In the genomic region with DNA sequence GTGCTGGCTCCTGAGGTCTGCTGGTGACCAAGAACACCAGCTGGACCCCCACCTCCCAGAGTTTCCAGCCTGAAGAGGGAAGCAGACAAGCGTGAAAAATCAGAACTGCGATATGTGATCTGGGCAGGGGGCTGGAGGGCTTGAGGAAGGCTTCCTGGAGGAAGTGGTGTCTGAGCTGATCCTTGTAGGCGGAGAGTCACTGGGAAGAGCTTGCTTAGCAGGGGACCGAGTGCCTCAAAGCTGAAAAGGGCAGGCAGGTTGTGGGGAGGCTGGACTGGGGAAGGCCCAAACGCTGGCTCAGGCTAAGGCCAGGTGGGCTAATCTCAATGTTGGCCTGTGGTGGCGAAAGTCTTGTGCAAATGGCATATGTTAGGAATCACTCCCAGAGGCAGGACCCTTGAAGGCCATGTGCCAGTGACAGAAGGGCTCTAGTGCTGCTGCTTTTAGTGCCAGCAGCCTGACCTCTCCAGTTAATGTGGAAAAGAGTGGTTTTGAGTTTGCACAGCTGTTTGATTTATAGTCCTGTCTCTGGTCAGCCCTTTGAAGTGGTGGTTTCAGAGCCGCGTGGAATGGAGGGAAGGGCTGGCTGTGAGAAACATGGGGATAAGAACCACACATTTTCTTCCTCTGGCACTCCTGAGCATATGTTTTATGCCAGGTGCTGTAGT, we compare ENCODE assay signal across 9 cellular contexts.
DNase-seq lines count a peak whose midpoint lies in the region; ATAC-seq and TF ChIP-seq lines count a peak whose summit lies in the region.
"Had no signal": no experiment of that assay in that cellular context is flagged by ENCODE, and none has a peak within 500 bp of the region (broad histone marks: within the 10 kb centered on the region; RNA-seq: fewer than 3 reads in every experiment).

No MANE protein-coding gene starts in this region.

- peaks cover 55 to 68% of the 10 kb centered on the region in 2 donors for H3K4me1 Mint-ChIP-seq in immature natural killer cell

- no peak for TF ChIP-seq RAD21 in HCT116 (IDR thresholded peaks at IDR 0.05; ENCODE audit: low read depth)

- no peaks in the 10 kb centered on the region for H4K20me1 ChIP-seq in HCT116 (ENCODE audit: insufficient read depth)

- H3K9me3 ChIP-seq in HCT116 (ENCODE audit: control insufficient read depth in 1 of 2, insufficient read depth in 1 of 2, low read depth in 1 of 2, low read length in 2 of 2), result no peaks in the 10 kb centered on the region

- H3K27ac ChIP-seq in HCT116 (ENCODE audit: low read depth, low read length), result no peak overlapping the region

- POLR2A ChIA-PET in HCT116 (lab: Charles Lee), result no interaction called here

- H3K79me2 ChIP-seq in HCT116 (ENCODE audit: insufficient read depth, low read length), result no peaks in the 10 kb centered on the region

- peak; percentile 21 for DNase-seq in CD1c-positive myeloid dendritic cell (ENCODE audit: extremely low spot score)
- DNase-seq in HCT116 (ENCODE audit: low read depth, low spot score), result no peak
- peak; percentile 85 for DNase-seq in SHP77 treated with DMSO at 0.1 percent for 48 hours (lab: John Stamatoyannopoulos, UW)
- no peak for DNase-seq in immature natural killer cell
- DNase-seq in HK-2 (ENCODE audit: unreplicated experiment), result no peak
- DNase-seq in Ammon's horn (ENCODE audit: low spot score), result no peak
- DNase-seq in GOT3 (lab: John Stamatoyannopoulos, UW), result no peak
- DNase-seq: NCI-H446 treated with DMSO at 0.1 percent for 48 hours had no signal

- no peak overlapping the region for H3K4me3 Mint-ChIP-seq in immature natural killer cell

- no peak for TF ChIP-seq CTCF in HCT116 (IDR thresholded peaks at IDR 0.05 in 2 of 3, conservative IDR thresholded peaks at IDR 0.05 in 1 of 3; ENCODE audit: borderline replicate concordance in 1 of 3, insufficient read depth in 1 of 3, low read depth in 2 of 3, low read length in 2 of 3)

- H3K4me1 ChIP-seq in HCT116 (ENCODE audit: control insufficient read depth in 1 of 2, insufficient read depth in 2 of 2, low read length in 2 of 2), result peaks cover 25 to 30% of the 10 kb centered on the region in 2 experiments

- peaks cover 2 to 6% (median 4%) of the 10 kb centered on the region in 3 donors for H3K27me3 Mint-ChIP-seq in immature natural killer cell (ENCODE audit: low read depth in 3 of 3)

- intact Hi-C loops in HCT116 (cut with micrococcal nuclease), result no loop called here

- H3K4me3 ChIP-seq in HCT116 (replicated peaks in 1 of 2; ENCODE audit: low read depth in 1 of 2, low read length in 2 of 2), result no peak overlapping the region

- peak overlapping the region in 4 of 6 donors; percentile 69 to 89 (median 83) for H3K27ac Mint-ChIP-seq in immature natural killer cell

- no peak for TF ChIP-seq POLR2A in HCT116 (IDR thresholded peaks at IDR 0.05; ENCODE audit: borderline replicate concordance, extremely low read depth, insufficient read depth, insufficient read length)

- no peaks in the 10 kb centered on the region for H3K27me3 ChIP-seq in HCT116 (ENCODE audit: insufficient read depth, low read length)

- CTCF ChIA-PET in HCT116 (lab: Charles Lee), result no interaction called here

- BruUV-seq in HCT116 (replicated peaks; lab: Mats Ljungman, UMichigan), result no TSS peak

- no peaks in the 10 kb centered on the region for H3K9me3 Mint-ChIP-seq in immature natural killer cell

- no peaks in the 10 kb centered on the region for H3K36me3 Mint-ChIP-seq in immature natural killer cell

- no peaks in the 10 kb centered on the region for H3K36me3 ChIP-seq in HCT116 (ENCODE audit: control insufficient read depth in 1 of 2, insufficient read depth in 2 of 2, low read length in 2 of 2)

- no peak overlapping the region for H2AFZ ChIP-seq in HCT116 (ENCODE audit: low read depth, low read length, poor library complexity, severe bottlenecking)

- no peak overlapping the region for H3K9ac ChIP-seq in HCT116 (ENCODE audit: low read length)

- RAD21 ChIA-PET in HCT116 (lab: Charles Lee; ENCODE audit: low non-redundant PET in 1 of 2, low total read pairs in 2 of 2, uncharacterized antibody in 2 of 2, unreplicated experiment in 2 of 2), result no interaction called here

- ATAC-seq in HCT116 (peak; percentile 52), HG03439 (IDR thresholded peaks at IDR 0.05; ENCODE audit: unreplicated experiment) (no peak)

- H3K4me2 ChIP-seq in HCT116 (ENCODE audit: low read length), result no peak overlapping the region

- H3K9me2 ChIP-seq in HCT116 (ENCODE audit: insufficient read depth), result no peaks in the 10 kb centered on the region

TF ChIP-seq in HCT116, 20 proteins besides CTCF, POLR2A, EP300 and RAD21:
- TF ChIP-seq CEBPB (IDR thresholded peaks at IDR 0.05; ENCODE audit: low read depth), result no peak
- no peak for TF ChIP-seq POLR2AphosphoS5 (IDR thresholded peaks at IDR 0.05; ENCODE audit: low read depth, low read length)
- no peak for TF ChIP-seq SP1 (IDR thresholded peaks at IDR 0.05; ENCODE audit: low read depth)
- TF ChIP-seq EZH2phosphoT487 (IDR thresholded peaks at IDR 0.05; ENCODE audit: borderline replicate concordance), result no peak
- no peak for TF ChIP-seq TCF7L2 (IDR thresholded peaks at IDR 0.05; ENCODE audit: borderline replicate concordance, extremely low read depth, insufficient read depth, insufficient read length)
- no peak for TF ChIP-seq ZBTB33 (IDR thresholded peaks at IDR 0.05; ENCODE audit: extremely low read depth, insufficient replicate concordance, low read length)
- TF ChIP-seq ZFX (IDR thresholded peaks at IDR 0.05), result no peak
- no peak for TF ChIP-seq YY1 (IDR thresholded peaks at IDR 0.05; ENCODE audit: extremely low read depth, insufficient replicate concordance, low read depth, low read length)

Comparison
In these comparisons a context has a peak if more than half of its experiments do, and no peak if none do; other contexts are left out.
1. DNase-seq: peak in CD1c-positive myeloid dendritic cell (single experiment) and SHP77 treated with DMSO at 0.1 percent for 48 hours (single experiment); none in HCT116 (single experiment), immature natural killer cell (0 of 3), HK-2 (single experiment), Ammon's horn (single experiment) and GOT3 (single experiment).